Comparison of ENCODE assay signal across 1 cellular context in genomic region chr6:112320148-112320547, GRCh38. TPM values are rescaled to one million over a fixed set of nuclear protein-coding genes. Genes with fewer than 3 reads are reported as not detected.
"Had no signal": no experiment of that assay in that cellular context is flagged by ENCODE, and none has a peak within 500 bp of the region (broad histone marks: within the 10 kb centered on the region; RNA-seq: fewer than 3 reads in every experiment).

No MANE protein-coding gene starts in this region.

RNA-seq across cellular contexts. Expression of gene RFPL4B, which starts 27.0 kb away (rescaled TPM):
- total RNA-seq: GM12878 had no signal
